ENCODE assay signal across 8 cellular contexts in genomic region chr4:5050520-5050955, GRCh38. TPM values are rescaled to one million over a fixed set of nuclear protein-coding genes. Genes with fewer than 3 reads are reported as not detected.
DNase-seq lines count a peak whose midpoint lies in the region; ATAC-seq and TF ChIP-seq lines count a peak whose summit lies in the region.

No MANE protein-coding gene starts in this region.

- DNase-seq in NCI-H1930 (lab: John Stamatoyannopoulos, UW) (peak; percentile 38 to 61), foreskin fibroblast (peak; percentile 68 to 86)
- DNase-seq in activated CD8-positive, alpha-beta T cell treated with anti-CD3 and anti-CD28 coated beads, Interleukin-2, amount 10 ng/mL, durations not matched to agents 7 days and 5 days: peak; percentile 51
- DNase-seq in naive thymus-derived CD4-positive, alpha-beta T cell: peak in 4 of 9 donors; percentile 4 to 25 (median 16)

- TF ChIP-seq CTCF in foreskin fibroblast (IDR thresholded peaks at IDR 0.05; ENCODE audit: low read depth, low read length): peak; percentile 89

- H3K9me3 Mint-ChIP-seq in activated CD8-positive, alpha-beta T cell treated with anti-CD3 and anti-CD28 coated beads, Interleukin-2, amount 10 ng/mL, durations not matched to agents 7 days and 5 days (ENCODE audit: insufficient read depth): no peaks in the 10 kb centered on the region
- peaks cover 0 to 6% (median 0%) of the 10 kb centered on the region in 11 donors for H3K9me3 Mint-ChIP-seq in naive thymus-derived CD4-positive, alpha-beta T cell

- peaks cover 61% of the 10 kb centered on the region for H3K4me1 ChIP-seq in BLaER1
- H3K4me1 ChIP-seq in naive thymus-derived CD4-positive, alpha-beta T cell (ENCODE audit: control insufficient read depth in 2 of 2, insufficient read depth in 2 of 2, low read length in 2 of 2): peaks cover 0 to 5% of the 10 kb centered on the region in 2 donors
- no peaks in the 10 kb centered on the region for H3K4me1 ChIP-seq in urinary bladder (ENCODE audit: insufficient read depth)

- H3K9ac ChIP-seq in BLaER1: peak overlapping the region; percentile 74

- peak overlapping the region; percentile 61 for H3K4me3 Mint-ChIP-seq in activated CD8-positive, alpha-beta T cell treated with anti-CD3 and anti-CD28 coated beads, Interleukin-2, amount 10 ng/mL, durations not matched to agents 7 days and 5 days
- H3K4me3 Mint-ChIP-seq in naive thymus-derived CD4-positive, alpha-beta T cell: peak overlapping the region in 8 of 10 donors; percentile 39 to 86 (median 77)

- peaks cover 43% of the 10 kb centered on the region for H3K27me3 Mint-ChIP-seq in activated CD8-positive, alpha-beta T cell treated with anti-CD3 and anti-CD28 coated beads, Interleukin-2, amount 10 ng/mL, durations not matched to agents 7 days and 5 days (ENCODE audit: low read depth)
- H3K27me3 Mint-ChIP-seq in naive thymus-derived CD4-positive, alpha-beta T cell: peaks cover 52 to 69% (median 55%) of the 10 kb centered on the region in 5 donors

- H3K9me3 ChIP-seq in BLaER1: peaks cover 11% of the 10 kb centered on the region
- no peaks in the 10 kb centered on the region for H3K9me3 ChIP-seq in naive thymus-derived CD4-positive, alpha-beta T cell (ENCODE audit: control insufficient read depth in 2 of 3, low read length in 3 of 3)

- H4K20me1 ChIP-seq in BLaER1: peaks cover 6% of the 10 kb centered on the region; the same call in 1 of the 2 replicates

- intact Hi-C loops in naive thymus-derived CD4-positive, alpha-beta T cell (cut with micrococcal nuclease): loop anchor here in 1 of 2 donors (5.0 kb wide), 1 partner anchor 742 kb away; no protein-coding TSS in a partner anchor

- H3K27ac ChIP-seq in BLaER1: peak overlapping the region; percentile 73; the same call in 1 of the 2 replicates
- no peak overlapping the region for H3K27ac ChIP-seq in naive thymus-derived CD4-positive, alpha-beta T cell (ENCODE audit: low read depth, low read length)
- no peak overlapping the region for H3K27ac ChIP-seq in urinary bladder (ENCODE audit: low read depth)

- H3K36me3 ChIP-seq in BLaER1 (no peaks in the 10 kb centered on the region), urinary bladder (ENCODE audit: insufficient read depth) (no peaks in the 10 kb centered on the region)
- no peaks in the 10 kb centered on the region for H3K36me3 ChIP-seq in naive thymus-derived CD4-positive, alpha-beta T cell (ENCODE audit: control insufficient read depth in 2 of 3, insufficient read depth in 3 of 3, low read length in 3 of 3)

- ATAC-seq in GM18502 (IDR thresholded peaks at IDR 0.05; ENCODE audit: poor library complexity, unreplicated experiment): peak; percentile 63
- ATAC-seq in activated CD8-positive, alpha-beta T cell treated with anti-CD3 and anti-CD28 coated beads, Interleukin-2, amount 10 ng/mL, durations not matched to agents 7 days and 5 days: peak; percentile 49
- peak; percentile 59 for ATAC-seq in naive thymus-derived CD4-positive, alpha-beta T cell
- ATAC-seq in HG02610 (IDR thresholded peaks at IDR 0.05; ENCODE audit: unreplicated experiment): no peak

- no peaks in the 10 kb centered on the region for H3K36me3 Mint-ChIP-seq in activated CD8-positive, alpha-beta T cell treated with anti-CD3 and anti-CD28 coated beads, Interleukin-2, amount 10 ng/mL, durations not matched to agents 7 days and 5 days (ENCODE audit: low read depth)
- H3K36me3 Mint-ChIP-seq in naive thymus-derived CD4-positive, alpha-beta T cell: peaks cover 0 to 4% (median 0%) of the 10 kb centered on the region in 5 donors

- peaks cover 13% of the 10 kb centered on the region for H3K27me3 ChIP-seq in BLaER1
- H3K27me3 ChIP-seq in naive thymus-derived CD4-positive, alpha-beta T cell (ENCODE audit: control insufficient read depth in 2 of 2, insufficient read depth in 2 of 2, low read length in 2 of 2): no peaks in the 10 kb centered on the region

- H3K4me3 ChIP-seq in BLaER1: peak overlapping the region; percentile 88
- H3K4me3 ChIP-seq in foreskin fibroblast (ENCODE audit: low read depth in 1 of 2, low read length in 2 of 2): peak overlapping the region; percentile 53 to 73
- H3K4me3 ChIP-seq in naive thymus-derived CD4-positive, alpha-beta T cell (ENCODE audit: low read length): peak overlapping the region; percentile 27
- H3K4me3 ChIP-seq in urinary bladder (ENCODE audit: low read depth, low read length): peak overlapping the region; percentile 46

- 1% methylated on average over 25 of the region's 25 CpGs for WGBS in urinary bladder

- no peak overlapping the region for H3K27ac Mint-ChIP-seq in activated CD8-positive, alpha-beta T cell treated with anti-CD3 and anti-CD28 coated beads, Interleukin-2, amount 10 ng/mL, durations not matched to agents 7 days and 5 days
- H3K27ac Mint-ChIP-seq in naive thymus-derived CD4-positive, alpha-beta T cell: no peak overlapping the region

- POLR2A ChIA-PET in activated CD8-positive, alpha-beta T cell treated with anti-CD3 and anti-CD28 coated beads, Interleukin-2, amount 10 ng/mL, durations not matched to agents 7 days and 5 days (lab: Charles Lee): no interaction called here
- POLR2A ChIA-PET in naive thymus-derived CD4-positive, alpha-beta T cell (lab: Charles Lee): no interaction called here

- CTCF ChIA-PET in activated CD8-positive, alpha-beta T cell treated with anti-CD3 and anti-CD28 coated beads, Interleukin-2, amount 10 ng/mL, durations not matched to agents 7 days and 5 days (lab: Charles Lee): interaction anchor here (1.2 kb wide), 1 partner anchor 763 kb away, joined by 3 read pairs; no protein-coding TSS in a partner anchor
- CTCF ChIA-PET in naive thymus-derived CD4-positive, alpha-beta T cell (lab: Charles Lee): no interaction called here

- peak overlapping the region; percentile 98 for H3K4me2 ChIP-seq in BLaER1

- H3K4me1 Mint-ChIP-seq in activated CD8-positive, alpha-beta T cell treated with anti-CD3 and anti-CD28 coated beads, Interleukin-2, amount 10 ng/mL, durations not matched to agents 7 days and 5 days (ENCODE audit: low read depth): peaks cover 16% of the 10 kb centered on the region
- peaks cover 0 to 21% (median 14%) of the 10 kb centered on the region in 7 donors for H3K4me1 Mint-ChIP-seq in naive thymus-derived CD4-positive, alpha-beta T cell

RNA-seq across cellular contexts. Expression of gene STK32B, which starts 0.7 kb away (rescaled TPM):
- not detected for total RNA-seq in activated CD8-positive, alpha-beta T cell treated with anti-CD3 and anti-CD28 coated beads, Interleukin-2, amount 10 ng/mL, durations not matched to agents 7 days and 5 days
- total RNA-seq in naive thymus-derived CD4-positive, alpha-beta T cell: 1 to 10 TPM in 1 of 5 experiments, not detected in 4; 1.7 TPM
- not detected for polyA plus RNA-seq in naive thymus-derived CD4-positive, alpha-beta T cell
- total RNA-seq in urinary bladder: 12.1 TPM
- polyA plus RNA-seq in urinary bladder: 2.1 TPM

RNA-seq across cellular contexts. Expression of gene CYTL1, which starts 31.3 kb away (rescaled TPM):
- total RNA-seq in activated CD8-positive, alpha-beta T cell treated with anti-CD3 and anti-CD28 coated beads, Interleukin-2, amount 10 ng/mL, durations not matched to agents 7 days and 5 days: not detected
- 1 to 10 TPM in 1 of 5 experiments, not detected in 4; 1.6 TPM for total RNA-seq in naive thymus-derived CD4-positive, alpha-beta T cell
- not detected for polyA plus RNA-seq in naive thymus-derived CD4-positive, alpha-beta T cell
- total RNA-seq in urinary bladder: 24.2 TPM
- 10.1 TPM for polyA plus RNA-seq in urinary bladder

Comparison
In these comparisons a context has a peak if more than half of its experiments do, and no peak if none do; other contexts are left out.
1. H3K4me3 ChIP-seq: peak in every context shown above with its lines; median percentile 88 in BLaER1; 63 in foreskin fibroblast; 46 in urinary bladder; 27 in naive thymus-derived CD4-positive, alpha-beta T cell.